Comparison of ENCODE assay signal across 8 cellular contexts in the genomic region with DNA sequence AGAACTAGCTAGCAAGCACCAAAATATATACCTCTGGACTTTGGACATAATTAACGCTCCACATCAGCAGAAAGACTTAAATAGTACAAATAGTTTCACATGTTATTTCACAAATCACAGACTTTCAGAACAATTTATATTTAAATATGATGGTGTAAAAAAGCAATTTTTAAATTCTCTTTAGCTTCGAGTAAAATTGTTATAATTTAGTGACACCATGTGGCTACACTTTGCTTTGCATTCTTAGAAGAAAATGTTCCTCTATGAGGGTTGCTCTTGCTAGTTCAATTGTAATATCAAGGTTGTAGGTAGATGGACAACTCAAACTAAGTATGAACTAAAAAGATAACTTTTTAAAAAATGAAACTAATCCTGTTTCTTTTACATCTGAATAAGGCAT.
A peak's percentile ranks its signal among the peaks of the same experiment; 100 is the strongest.
DNase-seq lines count a peak whose midpoint lies in the region; ATAC-seq and TF ChIP-seq lines count a peak whose summit lies in the region.

No MANE protein-coding gene starts in this region.

- H3K27ac Mint-ChIP-seq in type B pancreatic cell = no peak overlapping the region

- H2AFZ ChIP-seq in OCI-LY3 (ENCODE audit: low read depth, low read length) = no peak overlapping the region

- 68 to 75% methylated on average over 2 of the region's 2 CpGs for WGBS in heart right ventricle, 2 donors
- WGBS in right cardiac atrium = 62% methylated on average over 2 of the region's 2 CpGs

- no peak overlapping the region for H3K4me3 Mint-ChIP-seq in type B pancreatic cell

- peak in 8 of 9 donors; percentile 7 to 58 (median 38) for TF ChIP-seq CTCF in heart right ventricle (IDR thresholded peaks at IDR 0.05)
- peak; percentile 89 for TF ChIP-seq CTCF in OCI-LY3 (IDR thresholded peaks at IDR 0.05; ENCODE audit: low read depth, low read length)
- peak; percentile 65 for TF ChIP-seq CTCF in type B pancreatic cell (conservative IDR thresholded peaks at IDR 0.05)

- peaks cover 5% of the 10 kb centered on the region for H3K4me1 Mint-ChIP-seq in type B pancreatic cell (ENCODE audit: unreplicated experiment)

- DNase-seq in heart right ventricle (no peak), right cardiac atrium (no peak), fibroblast of the conjunctiva (ENCODE audit: low read depth) (peak; percentile 5), type B pancreatic cell (ENCODE audit: extremely low spot score, unreplicated experiment) (no peak), amniotic stem cell (lab: John Stamatoyannopoulos, UW) (no peak), NCI-H187 (lab: John Stamatoyannopoulos, UW) (no peak)

- peaks cover 5% of the 10 kb centered on the region for H3K36me3 Mint-ChIP-seq in type B pancreatic cell

- no peaks in the 10 kb centered on the region for H3K27me3 Mint-ChIP-seq in type B pancreatic cell

- H3K9me3 ChIP-seq in heart right ventricle = no peaks in the 10 kb centered on the region
- no peaks in the 10 kb centered on the region for H3K9me3 ChIP-seq in right cardiac atrium (ENCODE audit: control insufficient read depth, low read length)
- H3K9me3 ChIP-seq in OCI-LY3 (ENCODE audit: insufficient read depth, low read length) = no peaks in the 10 kb centered on the region

- intact Hi-C loops in heart right ventricle (cut with DNase I) = no loop called here
- intact Hi-C loops in right cardiac atrium (cut with DNase I) = no loop called here

- ATAC-seq in heart right ventricle (no peak), right cardiac atrium (no peak), GM18498 (IDR thresholded peaks at IDR 0.05; ENCODE audit: unreplicated experiment) (no peak)

- no peak overlapping the region for H3K9ac ChIP-seq in OCI-LY3 (ENCODE audit: low read length)

- no peaks in the 10 kb centered on the region for H4K20me1 ChIP-seq in OCI-LY3 (ENCODE audit: insufficient read depth, low read length)

- H3K4me2 ChIP-seq in OCI-LY3 (ENCODE audit: low read length) = no peak overlapping the region

- no peak overlapping the region for H3K27ac ChIP-seq in heart right ventricle
- H3K27ac ChIP-seq in right cardiac atrium (ENCODE audit: low read length) = no peak overlapping the region
- H3K27ac ChIP-seq in OCI-LY3 (ENCODE audit: low read length) = no peak overlapping the region

- peaks cover 0 to 12% (median 0%) of the 10 kb centered on the region in 9 donors for H3K36me3 ChIP-seq in heart right ventricle
- H3K36me3 ChIP-seq in OCI-LY3 (replicated peaks; ENCODE audit: low read depth, low read length) = no peaks in the 10 kb centered on the region

- H3K79me2 ChIP-seq in OCI-LY3 (ENCODE audit: low read length) = no peaks in the 10 kb centered on the region

- peaks cover 4% of the 10 kb centered on the region for H3K9me3 Mint-ChIP-seq in type B pancreatic cell

- no peaks in the 10 kb centered on the region for H3K27me3 ChIP-seq in heart right ventricle
- no peaks in the 10 kb centered on the region for H3K27me3 ChIP-seq in right cardiac atrium (ENCODE audit: control insufficient read depth, insufficient read depth)
- H3K27me3 ChIP-seq in OCI-LY3 (ENCODE audit: low read depth, low read length) = no peaks in the 10 kb centered on the region

- H3K4me3 ChIP-seq in heart right ventricle = no peak overlapping the region
- no peak overlapping the region for H3K4me3 ChIP-seq in right cardiac atrium (ENCODE audit: low read length)
- H3K4me3 ChIP-seq in OCI-LY3 (ENCODE audit: low read length) = no peak overlapping the region

- H3K4me1 ChIP-seq in heart right ventricle = peaks cover 0 to 25% (median 9%) of the 10 kb centered on the region in 9 donors
- H3K4me1 ChIP-seq in right cardiac atrium (ENCODE audit: control insufficient read depth, insufficient read depth, low read length) = no peaks in the 10 kb centered on the region
- H3K4me1 ChIP-seq in OCI-LY3 (ENCODE audit: low read length) = peaks cover 7% of the 10 kb centered on the region

Comparison
In these comparisons a context has a peak if more than half of its experiments do, and no peak if none do; other contexts are left out.
1. CTCF ChIP-seq: peak in every context shown above with its lines; median percentile 89 in OCI-LY3; 65 in type B pancreatic cell; 38 in heart right ventricle.